Comparison of ENCODE assay signal across 35 cellular contexts in genomic region chr15:61025283-61025682, GRCh38.
A peak's percentile ranks its signal among the peaks of the same experiment; 100 is the strongest.
DNase-seq lines count a peak whose midpoint lies in the region; ATAC-seq and TF ChIP-seq lines count a peak whose summit lies in the region.
"Had no signal": no experiment of that assay in that cellular context is flagged by ENCODE, and none has a peak within 500 bp of the region (broad histone marks: within the 10 kb centered on the region; RNA-seq: fewer than 3 reads in every experiment).

No MANE protein-coding gene starts in this region.

- TF ChIP-seq RAD21 in SK-N-SH (IDR thresholded peaks at IDR 0.05; ENCODE audit: low read length) = no peak

- H3K9ac ChIP-seq in SK-N-SH = no peak overlapping the region

- TF ChIP-seq POLR2A in esophagus muscularis mucosa (IDR thresholded peaks at IDR 0.05; ENCODE audit: low read depth) (no peak), transverse colon (IDR thresholded peaks at IDR 0.05) (no peak)

- no peaks in the 10 kb centered on the region for H3K27me3 ChIP-seq in SK-N-SH (ENCODE audit: insufficient read depth)
- no peaks in the 10 kb centered on the region for H3K27me3 ChIP-seq in esophagus muscularis mucosa
- no peaks in the 10 kb centered on the region for H3K27me3 ChIP-seq in transverse colon
- H3K27me3 ChIP-seq: esophagus squamous epithelium, SJCRH30, vagina had no signal

- H3K79me2 ChIP-seq in SK-N-SH (ENCODE audit: insufficient read depth) = no peaks in the 10 kb centered on the region

- H3K36me3 ChIP-seq in SK-N-SH (replicated peaks in 1 of 2; ENCODE audit: control insufficient read depth in 1 of 2, insufficient read depth in 2 of 2, low read length in 1 of 2) = no peaks in the 10 kb centered on the region
- H3K36me3 ChIP-seq in esophagus muscularis mucosa = no peaks in the 10 kb centered on the region
- H3K36me3 ChIP-seq in transverse colon = no peaks in the 10 kb centered on the region
- H3K36me3 ChIP-seq: esophagus squamous epithelium, SJCRH30, vagina had no signal

- in situ Hi-C loops in transverse colon (cut with MboI; ENCODE audit: low pct_ligation_motif_present in 1 of 4, low pct_unique_long_range_greater_than_20kb in 1 of 4, low sequenced_read_pairs in 3 of 4) = no loop called here

- H3K36me3 Mint-ChIP-seq in T-helper 2 cell treated with Interferon-gamma antibody and Interleukin-4, amounts not matched to agents 5 μg/mL and 100 μg/mL, for 36 hours (ENCODE audit: low read depth) = no peaks in the 10 kb centered on the region
- H3K36me3 Mint-ChIP-seq in WTC11 = no peaks in the 10 kb centered on the region
- H3K36me3 Mint-ChIP-seq: activated naive CD8-positive, alpha-beta T cell treated with anti-CD3 and anti-CD28 coated beads for 36 hours; CD8-positive, alpha-beta T cell; immature natural killer cell; naive thymus-derived CD8-positive, alpha-beta T cell; stimulated activated memory B cell treated with anti-CD40 and anti-IgM and Interleukin-4, amounts not matched to agents 10 μg/mL and 1 μg/mL and 100 μg/mL, for 72 hours; T-cell had no signal

- no peaks in the 10 kb centered on the region for H3F3A ChIP-seq in SK-N-SH (replicated peaks; ENCODE audit: insufficient read depth)

- H3K9me3 ChIP-seq in SK-N-SH (no peaks in the 10 kb centered on the region), esophagus muscularis mucosa (no peaks in the 10 kb centered on the region), transverse colon (no peaks in the 10 kb centered on the region)
- H3K9me3 ChIP-seq: esophagus squamous epithelium, SJCRH30, vagina had no signal

- H3K4me2 ChIP-seq in SK-N-SH = no peak overlapping the region

- TF ChIP-seq CTCF in SK-N-SH (IDR thresholded peaks at IDR 0.05) (0 out of 2 replicates have a peak, but pooled peaks have one; percentile 7), esophagus muscularis mucosa (IDR thresholded peaks at IDR 0.05) (no peak), omental fat pad (IDR thresholded peaks at IDR 0.05) (no peak), transverse colon (IDR thresholded peaks at IDR 0.05) (no peak), WTC11 (IDR thresholded peaks at IDR 0.05) (no peak)

- H3K9me3 Mint-ChIP-seq in T-helper 2 cell treated with Interferon-gamma antibody and Interleukin-4, amounts not matched to agents 5 μg/mL and 100 μg/mL, for 36 hours = no peaks in the 10 kb centered on the region
- no peaks in the 10 kb centered on the region for H3K9me3 Mint-ChIP-seq in WTC11
- H3K9me3 Mint-ChIP-seq: activated naive CD8-positive, alpha-beta T cell treated with anti-CD3 and anti-CD28 coated beads for 36 hours; CD8-positive, alpha-beta T cell; dendritic cell treated with granulocyte-macrophage colony-stimulating factor and Interleukin-4, amounts not matched to agents 40 ng/mL and 50 ng/mL, for 4 days; endodermal cell; immature natural killer cell; naive thymus-derived CD8-positive, alpha-beta T cell; stimulated activated memory B cell treated with anti-CD40 and anti-IgM and Interleukin-4, amounts not matched to agents 10 μg/mL and 1 μg/mL and 100 μg/mL, for 72 hours; T-cell had no signal

- POLR2A ChIA-PET in SK-N-SH (lab: Yijun Ruan, JAX) (no interaction called here), WTC11 (lab: Charles Lee) (interaction anchor here (1.0 kb wide), 1 partner anchor 456 kb away, joined by 3 read pairs; no protein-coding TSS in a partner anchor)

- no peak overlapping the region for H3K27ac Mint-ChIP-seq in T-helper 2 cell treated with Interferon-gamma antibody and Interleukin-4, amounts not matched to agents 5 μg/mL and 100 μg/mL, for 36 hours
- H3K27ac Mint-ChIP-seq in WTC11 = no peak overlapping the region
- H3K27ac Mint-ChIP-seq: activated naive CD8-positive, alpha-beta T cell treated with anti-CD3 and anti-CD28 coated beads for 36 hours; B cell; CD8-positive, alpha-beta T cell; dendritic cell treated with granulocyte-macrophage colony-stimulating factor and Interleukin-4, amounts not matched to agents 40 ng/mL and 50 ng/mL, for 4 days; endodermal cell; immature natural killer cell; naive thymus-derived CD8-positive, alpha-beta T cell; stimulated activated memory B cell treated with anti-CD40 and anti-IgM and Interleukin-4, amounts not matched to agents 10 μg/mL and 1 μg/mL and 100 μg/mL, for 72 hours; T-cell had no signal

- no peaks in the 10 kb centered on the region for H3K9me2 ChIP-seq in SK-N-SH

- no peaks in the 10 kb centered on the region for H3K4me1 Mint-ChIP-seq in T-helper 2 cell treated with Interferon-gamma antibody and Interleukin-4, amounts not matched to agents 5 μg/mL and 100 μg/mL, for 36 hours (ENCODE audit: low read depth)
- peaks cover 7% of the 10 kb centered on the region for H3K4me1 Mint-ChIP-seq in WTC11
- H3K4me1 Mint-ChIP-seq: activated naive CD8-positive, alpha-beta T cell treated with anti-CD3 and anti-CD28 coated beads for 36 hours; B cell; immature natural killer cell; naive thymus-derived CD8-positive, alpha-beta T cell; stimulated activated memory B cell treated with anti-CD40 and anti-IgM and Interleukin-4, amounts not matched to agents 10 μg/mL and 1 μg/mL and 100 μg/mL, for 72 hours; T-cell had no signal

- H4K20me1 ChIP-seq in SK-N-SH (ENCODE audit: insufficient read depth) = no peaks in the 10 kb centered on the region

- intact Hi-C loops in esophagus muscularis mucosa (cut with DNase I) (no loop called here), transverse colon (cut with DNase I; ENCODE audit: low total_unique reads) (no loop called here)

- H3K27me3 Mint-ChIP-seq in T-helper 2 cell treated with Interferon-gamma antibody and Interleukin-4, amounts not matched to agents 5 μg/mL and 100 μg/mL, for 36 hours (ENCODE audit: low read depth) = no peaks in the 10 kb centered on the region
- no peaks in the 10 kb centered on the region for H3K27me3 Mint-ChIP-seq in WTC11 (ENCODE audit: low read depth)
- H3K27me3 Mint-ChIP-seq: activated naive CD8-positive, alpha-beta T cell treated with anti-CD3 and anti-CD28 coated beads for 36 hours; B cell; dendritic cell treated with granulocyte-macrophage colony-stimulating factor and Interleukin-4, amounts not matched to agents 40 ng/mL and 50 ng/mL, for 4 days; stimulated activated memory B cell treated with anti-CD40 and anti-IgM and Interleukin-4, amounts not matched to agents 10 μg/mL and 1 μg/mL and 100 μg/mL, for 72 hours had no signal

- peak overlapping the region in 1 of 2 experiments; percentile 23; a peak in 1 of 4 replicates for H3K27ac ChIP-seq in SK-N-SH (ENCODE audit: low read depth in 2 of 2, low read length in 1 of 2)
- peak overlapping the region; percentile 78 to 84 (median 80) for H3K27ac ChIP-seq in esophagus muscularis mucosa (replicated peaks in 1 of 4)
- peak overlapping the region; percentile 60 to 83 (median 68) for H3K27ac ChIP-seq in transverse colon
- H3K27ac ChIP-seq: 22Rv1, SJCRH30, vagina had no signal

- no peak overlapping the region for H3K4me3 ChIP-seq in SK-N-SH (ENCODE audit: low read depth in 2 of 2, low read length in 1 of 2)
- H3K4me3 ChIP-seq in esophagus muscularis mucosa = no peak overlapping the region
- H3K4me3 ChIP-seq in transverse colon = no peak overlapping the region
- H3K4me3 ChIP-seq: esophagus squamous epithelium, SJCRH30, vagina had no signal

- no peak overlapping the region for H2AFZ ChIP-seq in SK-N-SH (ENCODE audit: low read depth)

- H3K4me1 ChIP-seq in SK-N-SH (ENCODE audit: control insufficient read depth in 1 of 2, insufficient read depth in 2 of 2, low read depth in 1 of 2, low read length in 1 of 2) (no peaks in the 10 kb centered on the region), esophagus muscularis mucosa (peaks cover 18 to 38% (median 33%) of the 10 kb centered on the region in 4 donors), transverse colon (peaks cover 0 to 12% (median 8%) of the 10 kb centered on the region in 4 donors)
- H3K4me1 ChIP-seq: vagina had no signal

- WGBS in SK-N-SH (ENCODE audit: low lambda C conversion rate) = 78% methylated on average over 3 of the region's 7 CpGs
- 73% methylated on average over 7 of the region's 7 CpGs for WGBS in esophagus muscularis mucosa
- 67 to 71% methylated on average over 7 of the region's 7 CpGs for WGBS in transverse colon (ENCODE audit: low coverage in 1 of 2), 2 donors

- no peak for DNase-seq in SK-N-SH
- no peak for DNase-seq in esophagus muscularis mucosa (ENCODE audit: extremely low spot score)
- DNase-seq in omental fat pad (ENCODE audit: low spot score) = no peak
- DNase-seq in transverse colon = no peak
- no peak for DNase-seq in stimulated activated naive CD4-positive, alpha-beta T cell (lab: John Stamatoyannopoulos, UW)
- no peak for DNase-seq in T-helper 2 cell treated with Interferon-gamma antibody and Interleukin-4, amounts not matched to agents 5 μg/mL and 100 μg/mL, for 36 hours (ENCODE audit: low spot score)
- DNase-seq in WTC11 (ENCODE audit: low spot score) = no peak
- DNase-seq: activated CD4-positive, alpha-beta T cell treated with anti-CD3 and anti-CD28 coated beads, Interleukin-2, amount 50 U/mL, for 48 hours; activated effector memory CD4-positive, alpha-beta T cell treated with Interleukin-2 at 50 U/mL for 16 hours; activated naive CD8-positive, alpha-beta T cell treated with anti-CD3 and anti-CD28 coated beads for 36 hours; CD8-positive, alpha-beta T cell; central memory CD4-positive, alpha-beta T cell; EL; endodermal cell; esophagus squamous epithelium; hypothalamus; immature natural killer cell; naive thymus-derived CD8-positive, alpha-beta T cell; NCI-H1105; NCI-H1930; NCI-H2227 treated with DMSO at 0.1 percent for 48 hours; NCI-H69; occipital lobe; right cardiac atrium; SJCRH30; stimulated activated CD4-positive, alpha-beta T cell treated with anti-CD3 and anti-CD28 coated beads, Interleukin-4, amount 100 ng/mL, for 4 hours; T-cell had no signal

- no peak for ATAC-seq in SK-N-SH treated with all-trans-retinoic acid at 6 μM for 48 hours
- ATAC-seq in omental fat pad (ENCODE audit: low FRiP score) = peak; percentile 45
- no peak for ATAC-seq in WTC11
- ATAC-seq: activated CD4-positive, CD25-positive, alpha-beta regulatory T cell treated with anti-CD3 and anti-CD28 coated beads, Interleukin-2, amount 50 U/mL, for 24 hours; CD8-positive, alpha-beta T cell; left lobe of liver; naive thymus-derived CD8-positive, alpha-beta T cell; stimulated activated memory B cell treated with anti-CD40 and anti-IgM and Interleukin-4, amounts not matched to agents 10 μg/mL and 1 μg/mL and 100 μg/mL, for 72 hours; T-cell had no signal

- no peak overlapping the region for H3K4me3 Mint-ChIP-seq in T-helper 2 cell treated with Interferon-gamma antibody and Interleukin-4, amounts not matched to agents 5 μg/mL and 100 μg/mL, for 36 hours
- H3K4me3 Mint-ChIP-seq in WTC11 = no peak overlapping the region
- H3K4me3 Mint-ChIP-seq: activated naive CD8-positive, alpha-beta T cell treated with anti-CD3 and anti-CD28 coated beads for 36 hours; B cell; CD8-positive, alpha-beta T cell; dendritic cell treated with granulocyte-macrophage colony-stimulating factor and Interleukin-4, amounts not matched to agents 40 ng/mL and 50 ng/mL, for 4 days; endodermal cell; immature natural killer cell; naive thymus-derived CD8-positive, alpha-beta T cell; stimulated activated memory B cell treated with anti-CD40 and anti-IgM and Interleukin-4, amounts not matched to agents 10 μg/mL and 1 μg/mL and 100 μg/mL, for 72 hours; T-cell had no signal

- no peak for TF ChIP-seq EP300 in SK-N-SH (IDR thresholded peaks at IDR 0.05; ENCODE audit: borderline replicate concordance in 1 of 2, low read depth in 1 of 2, low read length in 1 of 2)
- TF ChIP-seq EP300 in esophagus muscularis mucosa (IDR thresholded peaks at IDR 0.05) = no peak
- TF ChIP-seq EP300 in transverse colon (IDR thresholded peaks at IDR 0.05; ENCODE audit: low read depth) = no peak

- CTCF ChIA-PET in SK-N-SH (lab: Yijun Ruan, JAX) (interaction anchor here (2.0 kb wide), 1 partner anchor 16 kb away, joined by 4 read pairs; no protein-coding TSS in a partner anchor), WTC11 (lab: Charles Lee) (interaction anchor here (1.2 kb wide), 1 partner anchor 94 kb away, joined by 3 read pairs; no protein-coding TSS in a partner anchor)

Comparison
In these comparisons a context has a peak if more than half of its experiments do, and no peak if none do; other contexts are left out.
1. Of the 6 proteins assayed by ChIP-seq in both WTC11 and SK-N-SH: peak only in WTC11: none; only in SK-N-SH: CTCF; in both: none; in neither: 5.